8 cellular contexts compared by ENCODE assay signal in the genomic region with DNA sequence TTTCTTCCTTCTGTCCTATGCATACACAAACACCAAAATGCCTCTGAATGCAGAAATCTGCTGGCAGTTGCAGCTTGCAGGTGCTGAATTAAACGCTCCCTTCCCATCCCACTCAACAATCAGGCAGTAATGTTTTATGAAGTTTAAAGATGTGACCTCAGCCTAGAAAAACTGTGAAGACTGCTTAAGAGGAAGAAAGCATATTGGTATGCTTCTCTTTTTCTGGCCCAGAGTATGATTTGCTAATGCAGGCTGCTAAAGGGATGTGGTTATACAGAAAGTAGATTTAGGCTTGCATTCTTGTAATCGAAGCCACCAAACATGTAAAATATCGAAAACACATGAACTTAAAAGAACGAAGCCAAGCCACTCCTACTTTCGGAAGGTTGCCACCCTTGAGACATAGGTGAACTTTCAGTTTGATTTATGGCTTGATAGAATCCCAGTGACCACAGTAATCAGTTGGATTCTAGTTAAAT. TPM values are rescaled to one million over a fixed set of nuclear protein-coding genes. Genes with fewer than 3 reads are reported as not detected.
A peak's percentile ranks its signal among the peaks of the same experiment; 100 is the strongest.
DNase-seq lines count a peak whose midpoint lies in the region; ATAC-seq, FAIRE-seq and TF ChIP-seq lines count a peak whose summit lies in the region.

No MANE protein-coding gene starts in this region.

- no peak overlapping the region for H2BK5ac ChIP-seq in trophoblast cell (ENCODE audit: low read depth, low read length, poor library complexity)

- H3K36me3 ChIP-seq in upper lobe of right lung = no peaks in the 10 kb centered on the region
- H3K36me3 ChIP-seq in trophoblast cell (ENCODE audit: control insufficient read depth in 1 of 2, insufficient read depth in 2 of 2, low read length in 2 of 2) = no peaks in the 10 kb centered on the region

- no peak overlapping the region for H3K18ac ChIP-seq in trophoblast cell (ENCODE audit: low read length)

- no peak overlapping the region for H3K4me2 ChIP-seq in trophoblast cell (ENCODE audit: low read length)

- H2AK5ac ChIP-seq in trophoblast cell (ENCODE audit: low read length) = no peak overlapping the region

- no peak overlapping the region for H3K4ac ChIP-seq in trophoblast cell (ENCODE audit: low read depth, low read length)

- H3K79me1 ChIP-seq in trophoblast cell (ENCODE audit: low read length) = no peaks in the 10 kb centered on the region

- no peak overlapping the region for H2BK12ac ChIP-seq in trophoblast cell (ENCODE audit: low read length)

- H4K12ac ChIP-seq in trophoblast cell (ENCODE audit: low read depth, low read length) = no peak overlapping the region

- FAIRE-seq in GM12892 (lab: Jason Lieb, UNC) = peak; percentile 96

- no peak overlapping the region for H4K8ac ChIP-seq in trophoblast cell (ENCODE audit: low read depth, low read length)

- WGBS in trophoblast cell (ENCODE audit: extremely low coverage, insufficient coverage, insufficient read length) = no CpG with 5 or more reads among the region's 5 CpGs

- H3K14ac ChIP-seq in trophoblast cell (ENCODE audit: low read length) = no peak overlapping the region

- no peak overlapping the region for H3K23ac ChIP-seq in trophoblast cell (ENCODE audit: low read length)

- H4K91ac ChIP-seq in trophoblast cell (ENCODE audit: low read depth, low read length) = no peak overlapping the region

- no peak for TF ChIP-seq CTCF in upper lobe of right lung (IDR thresholded peaks at IDR 0.05)

- H3K9ac ChIP-seq in trophoblast cell (ENCODE audit: low read length) = no peak overlapping the region

- H2BK120ac ChIP-seq in trophoblast cell (ENCODE audit: insufficient read depth, low read length, poor library complexity) = no peak overlapping the region

- intact Hi-C loops in upper lobe of right lung (cut with DNase I) = no loop called here

- peak; percentile 38 for DNase-seq in GM12892 (ENCODE audit: insufficient read length)
- peak; percentile 66 for DNase-seq in central memory CD4-positive, alpha-beta T cell
- no peak for DNase-seq in upper lobe of right lung
- no peak for DNase-seq in NCI-H187 treated with DMSO at 0.1 percent for 48 hours (lab: John Stamatoyannopoulos, UW)
- DNase-seq in effector CD4-positive, alpha-beta T cell = no peak
- DNase-seq in trophoblast cell = no peak

- H3K27ac ChIP-seq in upper lobe of right lung = peak overlapping the region; percentile 52
- no peak overlapping the region for H3K27ac ChIP-seq in trophoblast cell (ENCODE audit: low read depth, low read length)

- no peak for TF ChIP-seq POLR2A in GM12892 (IDR thresholded peaks at IDR 0.05; ENCODE audit: low read depth, low read length)

- H3K9me3 ChIP-seq in upper lobe of right lung (no peaks in the 10 kb centered on the region), trophoblast cell (ENCODE audit: insufficient read depth, low read depth, low read length) (no peaks in the 10 kb centered on the region)

- H3K79me2 ChIP-seq in trophoblast cell (ENCODE audit: control insufficient read depth, insufficient read depth, low read length, poor library complexity) = no peaks in the 10 kb centered on the region

- ATAC-seq in GM21447 (IDR thresholded peaks at IDR 0.05; ENCODE audit: unreplicated experiment) (peak; percentile 91), HG03575 (IDR thresholded peaks at IDR 0.05; ENCODE audit: extremely low read depth, insufficient number of reproducible peaks, low FRiP score, unreplicated experiment) (peak; percentile 89), upper lobe of right lung (peak; percentile 75)

- no peaks in the 10 kb centered on the region for H3K27me3 ChIP-seq in upper lobe of right lung
- no peaks in the 10 kb centered on the region for H3K27me3 ChIP-seq in trophoblast cell (ENCODE audit: insufficient read depth, low read length)

- no peak overlapping the region for H2AFZ ChIP-seq in trophoblast cell (ENCODE audit: insufficient read depth, low read length, poor library complexity)

- H3K4me1 ChIP-seq in upper lobe of right lung (peaks cover 41% of the 10 kb centered on the region), trophoblast cell (ENCODE audit: control insufficient read depth in 1 of 2, insufficient read depth in 2 of 2, low read length in 2 of 2) (peaks cover 4 to 5% of the 10 kb centered on the region in 2 experiments)

- H3K4me3 ChIP-seq in upper lobe of right lung = no peak overlapping the region
- no peak overlapping the region for H3K4me3 ChIP-seq in trophoblast cell (ENCODE audit: low read depth, low read length)

RNA-seq across cellular contexts. Expression of gene MAP3K5, which starts 40.8 kb away (rescaled TPM):
- polyA plus RNA-seq in GM12892 (2012; ENCODE audit: missing spikeins) = 13.4 TPM
- 32.5 TPM for total RNA-seq in upper lobe of right lung
- 1.2 and 1.3 TPM in 2 replicates for polyA plus RNA-seq in trophoblast cell (2013)

Comparison
In these comparisons a context has a peak if more than half of its experiments do, and no peak if none do; other contexts are left out.
1. DNase-seq: peak in GM12892 (single experiment) and central memory CD4-positive, alpha-beta T cell (single experiment); none in upper lobe of right lung (single experiment), NCI-H187 treated with DMSO at 0.1 percent for 48 hours (single experiment), effector CD4-positive, alpha-beta T cell (single experiment) and trophoblast cell (0 of 2).
2. Peak in every context shown above with its lines, with median percentiles within 50 percentile points of each other: ATAC-seq.